8 cellular contexts compared by ENCODE assay signal in genomic region chr10:73886085-73886529, GRCh38. TPM values are rescaled to one million over a fixed set of nuclear protein-coding genes. Genes with fewer than 3 reads are reported as not detected.
DNase-seq lines count a peak whose midpoint lies in the region; ATAC-seq and TF ChIP-seq lines count a peak whose summit lies in the region.

No MANE protein-coding gene starts in this region.

- no peak overlapping the region for H3K4me3 Mint-ChIP-seq in immature natural killer cell

- TF ChIP-seq CTCF in brain microvascular endothelial cell (IDR thresholded peaks at IDR 0.05; ENCODE audit: low read depth, low read length, missing control alignments) (peak; percentile 91), smooth muscle cell (IDR thresholded peaks at IDR 0.05; ENCODE audit: borderline replicate concordance, insufficient read depth, poor library complexity, severe bottlenecking) (peak; percentile 85)

- H3K36me3 ChIP-seq in brain microvascular endothelial cell (replicated peaks) (no peaks in the 10 kb centered on the region), smooth muscle cell (ENCODE audit: low read depth) (no peaks in the 10 kb centered on the region)

- no peaks in the 10 kb centered on the region for H3K9me3 Mint-ChIP-seq in immature natural killer cell

- H4K20me1 ChIP-seq in smooth muscle cell (ENCODE audit: low read depth): no peaks in the 10 kb centered on the region

- H3K4me3 ChIP-seq in brain microvascular endothelial cell (ENCODE audit: low read depth, low read length): no peak overlapping the region
- no peak overlapping the region for H3K4me3 ChIP-seq in smooth muscle cell

- 9% methylated on average over 5 of the region's 5 CpGs for WGBS in smooth muscle cell (ENCODE audit: low lambda C conversion rate)

- DNase-seq in DMS114 treated with DMSO at 0.1 percent for 48 hours (lab: John Stamatoyannopoulos, UW; ENCODE audit: unreplicated experiment): peak; percentile 89
- peak; percentile 43 for DNase-seq in NCI-H1092 (lab: John Stamatoyannopoulos, UW)
- peak; percentile 43 for DNase-seq in UCSD-AML1 (lab: John Stamatoyannopoulos, UW; ENCODE audit: unreplicated experiment)
- DNase-seq in brain microvascular endothelial cell: peak; percentile 74
- DNase-seq in immature natural killer cell: peak; percentile 75 to 79 (median 76)
- peak; percentile 34 for DNase-seq in smooth muscle cell (lab: John Stamatoyannopoulos, UW; ENCODE audit: unreplicated experiment)
- no peak for DNase-seq in 8988T

- no peaks in the 10 kb centered on the region for H3K79me2 ChIP-seq in smooth muscle cell (ENCODE audit: low read depth)

- H3K9ac ChIP-seq in smooth muscle cell (ENCODE audit: low read depth): no peak overlapping the region

- H3F3A ChIP-seq in smooth muscle cell (ENCODE audit: low read depth): peaks cover 24% of the 10 kb centered on the region

- H3K9me3 ChIP-seq in smooth muscle cell (replicated peaks; ENCODE audit: low read depth): no peaks in the 10 kb centered on the region

- H3K27me3 ChIP-seq in brain microvascular endothelial cell (replicated peaks): no peaks in the 10 kb centered on the region
- H3K27me3 ChIP-seq in smooth muscle cell (ENCODE audit: low read depth): no peaks in the 10 kb centered on the region

- H3K27ac ChIP-seq in brain microvascular endothelial cell (peak overlapping the region; percentile 65), smooth muscle cell (ENCODE audit: low read depth) (peak overlapping the region; percentile 99)

- H3K36me3 Mint-ChIP-seq in immature natural killer cell: no peaks in the 10 kb centered on the region

- peak overlapping the region; percentile 89 for H3K4me2 ChIP-seq in smooth muscle cell

- H2AFZ ChIP-seq in smooth muscle cell (ENCODE audit: low read depth): no peak overlapping the region

- H3K4me1 Mint-ChIP-seq in immature natural killer cell: peaks cover 6 to 7% of the 10 kb centered on the region in 2 donors

- H3K27ac Mint-ChIP-seq in immature natural killer cell: peak overlapping the region in 1 of 6 donors; percentile 4

- peak; percentile 62 for ATAC-seq in GM21619 (IDR thresholded peaks at IDR 0.05; ENCODE audit: unreplicated experiment)

- in situ Hi-C loops in brain microvascular endothelial cell (cut with HindIII; ENCODE audit: low pct_ligation_motif_present, low sequenced_read_pairs): no loop called here

- peaks cover 0 to 8% (median 2%) of the 10 kb centered on the region in 3 donors for H3K27me3 Mint-ChIP-seq in immature natural killer cell (ENCODE audit: low read depth in 3 of 3)

- H3K4me1 ChIP-seq in smooth muscle cell (ENCODE audit: low read depth): peaks cover 16% of the 10 kb centered on the region

RNA-seq across cellular contexts. Expression of gene CAMK2G, which starts 11.8 kb away (rescaled TPM):
- polyA plus RNA-seq in immature natural killer cell (1 to 10 TPM; 4.8 to 5.8 (median 5.0) TPM), smooth muscle cell (2.2 and 4.0 TPM in 2 replicates)
- total RNA-seq in smooth muscle cell: 10.5 and 10.8 TPM in 2 replicates

RNA-seq across cellular contexts. Expression of gene PLAU, which starts 24.8 kb away (rescaled TPM):
- under 1 TPM in 1 of 3 donors, not detected in 2; 0.08 TPM for polyA plus RNA-seq in immature natural killer cell
- 4.1 and 10.7 TPM in 2 replicates for total RNA-seq in smooth muscle cell
- 9.2 and 28.9 TPM in 2 replicates for polyA plus RNA-seq in smooth muscle cell
